ENCODE assay signal across 8 cellular contexts in genomic region chr19:913080-913748, GRCh38. TPM values are rescaled to one million over a fixed set of nuclear protein-coding genes. Genes with fewer than 3 reads are reported as not detected.
DNase-seq lines count a peak whose midpoint lies in the region; FAIRE-seq and TF ChIP-seq lines count a peak whose summit lies in the region.

R3HDM4 (minus strand) TSS chr19:913219; CDS start chr19:913157, 62 bp downstream.

- H3K36me3 ChIP-seq in ACC112 (ENCODE audit: insufficient read depth, low read length) (no peaks in the 10 kb centered on the region), bronchial epithelial cell (ENCODE audit: control insufficient read depth, insufficient read depth, low read length) (no peaks in the 10 kb centered on the region), smooth muscle cell (ENCODE audit: low read depth) (no peaks in the 10 kb centered on the region)

- peaks cover 8% of the 10 kb centered on the region for H3F3A ChIP-seq in smooth muscle cell (ENCODE audit: low read depth)

- peaks cover 5% of the 10 kb centered on the region for H3K4me1 ChIP-seq in ACC112 (ENCODE audit: control insufficient read depth, insufficient read depth, low read length, unreplicated experiment)
- no peaks in the 10 kb centered on the region for H3K4me1 ChIP-seq in smooth muscle cell (ENCODE audit: low read depth)

- H3K36me3 Mint-ChIP-seq in immature natural killer cell: peaks cover 0 to 4% (median 0%) of the 10 kb centered on the region in 3 donors

- 5% methylated on average over 29 of the region's 76 CpGs for WGBS in smooth muscle cell (ENCODE audit: low lambda C conversion rate)

- in situ Hi-C loops in GM18951 (cut with MboI; ENCODE audit: low sequenced_read_pairs, unreplicated experiment): loop anchor here (10.0 kb wide), 1 partner anchor 48 kb away; no protein-coding TSS in a partner anchor

- peaks cover 8 to 36% (median 17%) of the 10 kb centered on the region in 3 donors for H3K27me3 Mint-ChIP-seq in immature natural killer cell (ENCODE audit: low read depth in 3 of 3)

- H3K79me2 ChIP-seq in ACC112 (ENCODE audit: control insufficient read depth, insufficient read depth, low read length, unreplicated experiment): peaks cover 5% of the 10 kb centered on the region
- H3K79me2 ChIP-seq in smooth muscle cell (ENCODE audit: low read depth): peaks cover 44% of the 10 kb centered on the region

- no peaks in the 10 kb centered on the region for H3K9me3 ChIP-seq in smooth muscle cell (replicated peaks; ENCODE audit: low read depth)

- H3K27ac Mint-ChIP-seq in immature natural killer cell: peak within 1 kb of the TSS; percentile 82 to 94 (median 87)

- peaks cover 25 to 28% of the 10 kb centered on the region in 2 donors for H3K4me1 Mint-ChIP-seq in immature natural killer cell

- peak; percentile 80 for TF ChIP-seq POLR2A in GM18951 (IDR thresholded peaks at IDR 0.05; ENCODE audit: extremely low read depth, insufficient read depth, insufficient read length)

- TF ChIP-seq CTCF in bronchial epithelial cell (IDR thresholded peaks at IDR 0.05; ENCODE audit: insufficient read depth, low read length, severe bottlenecking) (no peak), smooth muscle cell (IDR thresholded peaks at IDR 0.05; ENCODE audit: borderline replicate concordance, insufficient read depth, poor library complexity, severe bottlenecking) (no peak)

- FAIRE-seq in bronchial epithelial cell (lab: Jason Lieb, UNC): no peak

- H3K27ac ChIP-seq in ACC112 (ENCODE audit: low read depth, low read length): peak within 1 kb of the TSS; percentile 13
- H3K27ac ChIP-seq in smooth muscle cell (ENCODE audit: low read depth): peak within 1 kb of the TSS; percentile 60

- DNase-seq in LoVo (ENCODE audit: low spot score) (peak; percentile 72), bronchial epithelial cell (ENCODE audit: low read depth) (no peak), immature natural killer cell (peak; percentile 80 to 81 (median 81)), smooth muscle cell (lab: John Stamatoyannopoulos, UW; ENCODE audit: unreplicated experiment) (peak; percentile 43), inferior parietal cortex (ENCODE audit: extremely low spot score) (no peak)
- peak; percentile 68 to 86 (median 76) for DNase-seq in activated CD4-positive, CD25-positive, alpha-beta regulatory T cell (lab: John Stamatoyannopoulos, UW)

- H3K9ac ChIP-seq in smooth muscle cell (ENCODE audit: low read depth): peak within 1 kb of the TSS; percentile 87

- H3K9me3 Mint-ChIP-seq in immature natural killer cell: no peaks in the 10 kb centered on the region

- peak within 1 kb of the TSS; percentile 22 for H2AFZ ChIP-seq in ACC112 (ENCODE audit: low read length, unreplicated experiment)
- H2AFZ ChIP-seq in smooth muscle cell (ENCODE audit: low read depth): peak within 1 kb of the TSS; percentile 30

- H3K27me3 ChIP-seq in ACC112 (ENCODE audit: insufficient read depth, low read length) (peaks cover 14% of the 10 kb centered on the region), bronchial epithelial cell (ENCODE audit: control insufficient read depth, insufficient read depth, low read length) (peaks cover 7% of the 10 kb centered on the region), smooth muscle cell (ENCODE audit: low read depth) (peaks cover 16% of the 10 kb centered on the region)

- peak within 1 kb of the TSS; percentile 89 for H3K4me3 ChIP-seq in ACC112 (ENCODE audit: low read depth, low read length)
- peak within 1 kb of the TSS; percentile 88 for H3K4me3 ChIP-seq in bronchial epithelial cell (ENCODE audit: low read depth, low read length)
- H3K4me3 ChIP-seq in smooth muscle cell: peak within 1 kb of the TSS; percentile 78

- H3K4me3 Mint-ChIP-seq in immature natural killer cell: peak within 1 kb of the TSS; percentile 82 to 88 (median 85)

- H3K4me2 ChIP-seq in smooth muscle cell: peak within 1 kb of the TSS; percentile 96

- peaks cover 35% of the 10 kb centered on the region for H4K20me1 ChIP-seq in smooth muscle cell (ENCODE audit: low read depth)

RNA-seq across cellular contexts. Expression of gene R3HDM4, which starts in this region (rescaled TPM):
- total RNA-seq in bronchial epithelial cell (35.8 and 46.1 TPM in 2 replicates), smooth muscle cell (25.9 and 42.3 TPM in 2 replicates)
- polyA plus RNA-seq in immature natural killer cell (100 to 1,000 TPM in 1 of 3 donors, 10 to 100 TPM in 2; 83.5 to 146 (median 85.8) TPM), smooth muscle cell (69.4 and 70.5 TPM in 2 replicates)

Comparison
In these comparisons a context has a peak if more than half of its experiments do, and no peak if none do; other contexts are left out.
1. DNase-seq: peak in LoVo (single experiment), activated CD4-positive, CD25-positive, alpha-beta regulatory T cell (4 of 4), immature natural killer cell (3 of 3) and smooth muscle cell (single experiment); none in bronchial epithelial cell (single experiment) and inferior parietal cortex (single experiment).
2. Peak in every context shown above with its lines, with median percentiles within 50 percentile points of each other: H3K4me3 ChIP-seq.